Comparison of ENCODE assay signal across 9 cellular contexts in genomic region chr19:51407631-51408131, GRCh38. TPM values are rescaled to one million over a fixed set of nuclear protein-coding genes. Genes with fewer than 3 reads are reported as not detected.
A peak's percentile ranks its signal among the peaks of the same experiment; 100 is the strongest.
DNase-seq lines count a peak whose midpoint lies in the region; ATAC-seq, FAIRE-seq and TF ChIP-seq lines count a peak whose summit lies in the region.
"Had no signal": no experiment of that assay in that cellular context is flagged by ENCODE, and none has a peak within 500 bp of the region (broad histone marks: within the 10 kb centered on the region; RNA-seq: fewer than 3 reads in every experiment).

No MANE protein-coding gene starts in this region.

- H4K91ac ChIP-seq in trophoblast cell (ENCODE audit: low read depth, low read length), result no peak overlapping the region

- H3K23ac ChIP-seq in trophoblast cell (ENCODE audit: low read length), result no peak overlapping the region

- peak in 4 of 5 donors; percentile 15 to 61 (median 30) for DNase-seq in CD8-positive, alpha-beta memory T cell
- DNase-seq in HT-29 (ENCODE audit: low spot score) (peak; percentile 89), WERI-Rb-1 (peak; percentile 64), foreskin keratinocyte (no peak), urothelium cell line (ENCODE audit: low spot score) (no peak), trophoblast cell (no peak)
- no peak for DNase-seq in NK-92 treated with Interleukin-12 subunit alpha and Interleukin-12 subunit beta, amount 100 ng/mL, for 24 hours (lab: John Stamatoyannopoulos, UW)

- CTCF ChIA-PET in CD8-positive, alpha-beta memory T cell (lab: Charles Lee), result interaction anchor here (0.7 to 3.2 kb wide), 11 partner anchors 9 to 79 kb away, joined by 3 to 20 read pairs (median 3); partner anchors contain the start of genes LIM2 and VSIG10L

- H4K12ac ChIP-seq in trophoblast cell (ENCODE audit: low read depth, low read length), result no peak overlapping the region

- H3K36me3 Mint-ChIP-seq in CD8-positive, alpha-beta memory T cell, result peaks cover 0 to 9% (median 0%) of the 10 kb centered on the region in 3 donors
- peaks cover 19% of the 10 kb centered on the region for H3K36me3 Mint-ChIP-seq in stimulated activated memory B cell treated with anti-CD40 and anti-IgM and Interleukin-4, amounts not matched to agents 10 μg/mL and 1 μg/mL and 100 μg/mL, for 72 hours
- H3K36me3 Mint-ChIP-seq: IgD-negative memory B cell had no signal

- no peaks in the 10 kb centered on the region for H3K27me3 Mint-ChIP-seq in CD8-positive, alpha-beta memory T cell
- no peaks in the 10 kb centered on the region for H3K27me3 Mint-ChIP-seq in stimulated activated memory B cell treated with anti-CD40 and anti-IgM and Interleukin-4, amounts not matched to agents 10 μg/mL and 1 μg/mL and 100 μg/mL, for 72 hours

- H4K8ac ChIP-seq in trophoblast cell (ENCODE audit: low read depth, low read length), result no peak overlapping the region

- peaks cover 5 to 9% (median 5%) of the 10 kb centered on the region in 5 donors for H3K9me3 Mint-ChIP-seq in CD8-positive, alpha-beta memory T cell
- H3K9me3 Mint-ChIP-seq in stimulated activated memory B cell treated with anti-CD40 and anti-IgM and Interleukin-4, amounts not matched to agents 10 μg/mL and 1 μg/mL and 100 μg/mL, for 72 hours, result no peaks in the 10 kb centered on the region

- H3K79me1 ChIP-seq in trophoblast cell (ENCODE audit: low read length), result no peaks in the 10 kb centered on the region

- H2AK5ac ChIP-seq in trophoblast cell (ENCODE audit: low read length), result no peak overlapping the region

- H3K14ac ChIP-seq in trophoblast cell (ENCODE audit: low read length), result no peak overlapping the region

- H3K4me2 ChIP-seq in trophoblast cell (ENCODE audit: low read length), result no peak overlapping the region

- H3K4me1 Mint-ChIP-seq in CD8-positive, alpha-beta memory T cell, result peaks cover 4 to 7% (median 5%) of the 10 kb centered on the region in 3 donors
- H3K4me1 Mint-ChIP-seq in stimulated activated memory B cell treated with anti-CD40 and anti-IgM and Interleukin-4, amounts not matched to agents 10 μg/mL and 1 μg/mL and 100 μg/mL, for 72 hours, result peaks cover 21% of the 10 kb centered on the region

- no peak overlapping the region for H3K4me3 Mint-ChIP-seq in CD8-positive, alpha-beta memory T cell
- no peak overlapping the region for H3K4me3 Mint-ChIP-seq in stimulated activated memory B cell treated with anti-CD40 and anti-IgM and Interleukin-4, amounts not matched to agents 10 μg/mL and 1 μg/mL and 100 μg/mL, for 72 hours

- no peak overlapping the region for H2BK120ac ChIP-seq in trophoblast cell (ENCODE audit: insufficient read depth, low read length, poor library complexity)

- TF ChIP-seq CTCF in WERI-Rb-1 (IDR thresholded peaks at IDR 0.05; ENCODE audit: low read depth, low read length) (peak; percentile 79), foreskin keratinocyte (conservative IDR thresholded peaks at IDR 0.05) (peak; percentile 47)

- H3K4ac ChIP-seq in trophoblast cell (ENCODE audit: low read depth, low read length), result no peak overlapping the region

- FAIRE-seq in urothelium cell line (lab: Jason Lieb, UNC), result no peak

- WGBS in trophoblast cell (ENCODE audit: extremely low coverage, insufficient coverage, insufficient read length), result no CpG with 5 or more reads among the region's 6 CpGs

- H3K27me3 ChIP-seq in CD8-positive, alpha-beta memory T cell (ENCODE audit: insufficient read depth, low read length, poor library complexity, severe bottlenecking), result no peaks in the 10 kb centered on the region
- H3K27me3 ChIP-seq in WERI-Rb-1 (ENCODE audit: insufficient read depth, low read depth, severe bottlenecking), result no peaks in the 10 kb centered on the region
- H3K27me3 ChIP-seq in foreskin keratinocyte, result no peaks in the 10 kb centered on the region
- no peaks in the 10 kb centered on the region for H3K27me3 ChIP-seq in trophoblast cell (ENCODE audit: insufficient read depth, low read length)

- no peak overlapping the region for H3K4me3 ChIP-seq in CD8-positive, alpha-beta memory T cell (ENCODE audit: low read length)
- H3K4me3 ChIP-seq in WERI-Rb-1 (ENCODE audit: low read depth, low read length) (no peak overlapping the region), trophoblast cell (ENCODE audit: low read depth, low read length) (no peak overlapping the region)

- H3K4me1 ChIP-seq in CD8-positive, alpha-beta memory T cell (ENCODE audit: insufficient read depth, low read length), result no peaks in the 10 kb centered on the region
- H3K4me1 ChIP-seq in foreskin keratinocyte, result no peaks in the 10 kb centered on the region
- peaks cover 0 to 2% of the 10 kb centered on the region in 2 experiments for H3K4me1 ChIP-seq in trophoblast cell (ENCODE audit: control insufficient read depth in 1 of 2, insufficient read depth in 2 of 2, low read length in 2 of 2)

- H3K36me3 ChIP-seq in CD8-positive, alpha-beta memory T cell (ENCODE audit: insufficient read depth, low read length), result no peaks in the 10 kb centered on the region
- H3K36me3 ChIP-seq in WERI-Rb-1, result no peaks in the 10 kb centered on the region
- H3K36me3 ChIP-seq in trophoblast cell (ENCODE audit: control insufficient read depth in 1 of 2, insufficient read depth in 2 of 2, low read length in 2 of 2), result peaks cover 0 to under 1% of the 10 kb centered on the region in 2 experiments

- H2BK12ac ChIP-seq in trophoblast cell (ENCODE audit: low read length), result no peak overlapping the region

- POLR2A ChIA-PET in CD8-positive, alpha-beta memory T cell (lab: Charles Lee), result no interaction called here

- H3K9me3 ChIP-seq in CD8-positive, alpha-beta memory T cell (ENCODE audit: low read length), result no peaks in the 10 kb centered on the region
- H3K9me3 ChIP-seq in WERI-Rb-1 (ENCODE audit: severe bottlenecking) (peaks cover 5% of the 10 kb centered on the region), trophoblast cell (ENCODE audit: insufficient read depth, low read depth, low read length) (peaks cover 10% of the 10 kb centered on the region)

- H2AFZ ChIP-seq in trophoblast cell (ENCODE audit: insufficient read depth, low read length, poor library complexity), result no peak overlapping the region

- H2BK5ac ChIP-seq in trophoblast cell (ENCODE audit: low read depth, low read length, poor library complexity), result no peak overlapping the region

- H3K27ac ChIP-seq in CD8-positive, alpha-beta memory T cell (ENCODE audit: low read depth, low read length), result no peak overlapping the region
- H3K27ac ChIP-seq in WERI-Rb-1 (no peak overlapping the region), foreskin keratinocyte (no peak overlapping the region), trophoblast cell (ENCODE audit: low read depth, low read length) (no peak overlapping the region)

- no peak overlapping the region for H3K27ac Mint-ChIP-seq in CD8-positive, alpha-beta memory T cell
- H3K27ac Mint-ChIP-seq in stimulated activated memory B cell treated with anti-CD40 and anti-IgM and Interleukin-4, amounts not matched to agents 10 μg/mL and 1 μg/mL and 100 μg/mL, for 72 hours, result no peak overlapping the region

- no peak overlapping the region for H3K18ac ChIP-seq in trophoblast cell (ENCODE audit: low read length)

- H3K79me2 ChIP-seq in trophoblast cell (ENCODE audit: control insufficient read depth, insufficient read depth, low read length, poor library complexity), result no peaks in the 10 kb centered on the region

- H3K9ac ChIP-seq in trophoblast cell (ENCODE audit: low read length), result no peak overlapping the region

- ATAC-seq in foreskin keratinocyte, result peak; percentile 24
- ATAC-seq in stimulated activated memory B cell treated with anti-CD40 and anti-IgM and Interleukin-4, amounts not matched to agents 10 μg/mL and 1 μg/mL and 100 μg/mL, for 72 hours, result peak; percentile 76

RNA-seq across cellular contexts. Expression of gene SIGLEC10, which starts 9.8 kb away (rescaled TPM):
- 1 to 10 TPM; 2.4 to 2.9 TPM for total RNA-seq in CD8-positive, alpha-beta memory T cell
- 1.1 TPM for polyA plus RNA-seq in CD8-positive, alpha-beta memory T cell
- not detected in 2 replicates for total RNA-seq in HT-29 (2014; rRNA removed; shearing (Covaris generic))
- not detected in 2 replicates for total RNA-seq in foreskin keratinocyte
- polyA plus RNA-seq in foreskin keratinocyte, result not detected in 2 replicates
- 0.03 TPM in 1 of 2 replicates, not detected in the other for polyA plus RNA-seq in trophoblast cell (2013)

RNA-seq across cellular contexts. Expression of gene C19orf84, which starts 17.3 kb away (rescaled TPM):
- total RNA-seq in CD8-positive, alpha-beta memory T cell, result not detected
- not detected for polyA plus RNA-seq in CD8-positive, alpha-beta memory T cell
- total RNA-seq in HT-29 (2014; rRNA removed; shearing (Covaris generic)), result not detected in 2 replicates
- not detected in 2 replicates for total RNA-seq in foreskin keratinocyte
- not detected in 2 replicates for polyA plus RNA-seq in foreskin keratinocyte
- 0.05 and 0.06 TPM in 2 replicates for polyA plus RNA-seq in trophoblast cell (2013)
- polyA plus RNA-seq: IgD-negative memory B cell had no signal

RNA-seq across cellular contexts. Expression of gene LIM2, which starts 19.9 kb away (rescaled TPM):
- under 1 TPM; 0.66 to 0.93 TPM for total RNA-seq in CD8-positive, alpha-beta memory T cell
- polyA plus RNA-seq in CD8-positive, alpha-beta memory T cell, result 0.38 TPM
- total RNA-seq in HT-29 (2014; rRNA removed; shearing (Covaris generic)), result not detected in 2 replicates
- total RNA-seq in foreskin keratinocyte, result not detected in 2 replicates
- polyA plus RNA-seq in foreskin keratinocyte, result not detected in 2 replicates
- not detected in 2 replicates for polyA plus RNA-seq in trophoblast cell (2013)

RNA-seq across cellular contexts. Expression of gene NKG7, which starts 35.2 kb away (rescaled TPM):
- 100 to 1,000 TPM; 866 to 901 TPM for total RNA-seq in CD8-positive, alpha-beta memory T cell
- polyA plus RNA-seq in CD8-positive, alpha-beta memory T cell, result 2,087 TPM
- total RNA-seq in HT-29 (2014; rRNA removed; shearing (Covaris generic)), result not detected in 2 replicates
- total RNA-seq in foreskin keratinocyte, result not detected in 2 replicates
- not detected in 2 replicates for polyA plus RNA-seq in foreskin keratinocyte
- polyA plus RNA-seq in trophoblast cell (2013), result not detected in 2 replicates

RNA-seq across cellular contexts. Expression of gene CLDND2, which starts 38.9 kb away (rescaled TPM):
- 10 to 100 TPM; 24.9 to 25.0 TPM for total RNA-seq in CD8-positive, alpha-beta memory T cell
- polyA plus RNA-seq in CD8-positive, alpha-beta memory T cell, result 1.5 TPM
- 0.81 and 1.8 TPM in 2 replicates for total RNA-seq in HT-29 (2014; rRNA removed; shearing (Covaris generic))
- 0.42 TPM in 1 of 2 replicates, not detected in the other for total RNA-seq in foreskin keratinocyte
- 0.58 and 0.97 TPM in 2 replicates for polyA plus RNA-seq in foreskin keratinocyte
- 3.0 and 3.2 TPM in 2 replicates for polyA plus RNA-seq in trophoblast cell (2013)
- polyA plus RNA-seq: IgD-negative memory B cell had no signal

Comparison
In these comparisons a context has a peak if more than half of its experiments do, and no peak if none do; other contexts are left out.
1. DNase-seq: peak in CD8-positive, alpha-beta memory T cell (4 of 5), HT-29 (single experiment) and WERI-Rb-1 (single experiment); none in foreskin keratinocyte (0 of 2), urothelium cell line (single experiment), NK-92 treated with Interleukin-12 subunit alpha and Interleukin-12 subunit beta, amount 100 ng/mL, for 24 hours (single experiment) and trophoblast cell (0 of 2).